ENCODE assay signal across 2 cellular contexts in the genomic region with DNA sequence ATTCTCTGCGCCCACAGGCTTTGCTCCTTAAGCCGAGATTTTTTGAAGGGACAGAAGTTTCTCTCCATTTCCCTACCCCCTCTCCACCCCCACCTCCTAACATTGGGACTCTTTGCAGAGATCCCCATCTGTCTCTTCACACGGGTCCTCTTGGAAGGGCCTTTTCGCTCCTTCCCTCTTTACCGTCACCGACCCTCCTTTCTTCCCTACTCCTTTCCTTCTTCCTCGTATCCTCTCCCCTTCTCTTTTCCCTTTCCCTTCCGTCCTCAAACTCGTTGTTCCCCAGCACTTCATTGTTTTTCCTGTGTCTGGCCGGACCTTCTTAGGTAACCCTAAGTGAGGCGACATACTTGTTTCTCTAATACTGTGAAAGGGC.
TF ChIP-seq lines count a peak whose summit lies in the region.

No MANE protein-coding gene starts in this region.

TF ChIP-seq in SK-N-SH, 30 proteins besides CTCF, POLR2A, EP300 and RAD21:
- TF ChIP-seq POLR2AphosphoS5 (IDR thresholded peaks at IDR 0.05; ENCODE audit: low read depth, low read length) (no peak), FOXJ3 (CRISPR knock-in tag; IDR thresholded peaks at IDR 0.05) (no peak), SIN3A (IDR thresholded peaks at IDR 0.05; ENCODE audit: borderline replicate concordance, low read depth, low read length) (no peak), MEF2A (IDR thresholded peaks at IDR 0.05; ENCODE audit: borderline replicate concordance, low read depth) (no peak), GATA2 (CRISPR knock-in tag; IDR thresholded peaks at IDR 0.05) (no peak)

TF ChIP-seq in SK-N-SH treated with all-trans-retinoic acid at 6 μM for 48 hours, 23 proteins besides CTCF, POLR2A, EP300 and RAD21:
- TF ChIP-seq TSHZ2 (CRISPR knock-in tag; IDR thresholded peaks at IDR 0.05): no peak
- TF ChIP-seq ZFP3 (CRISPR knock-in tag; IDR thresholded peaks at IDR 0.05): no peak
- TF ChIP-seq OSR1 (CRISPR knock-in tag; IDR thresholded peaks at IDR 0.05): no peak
- TF ChIP-seq ESRRG (CRISPR knock-in tag; IDR thresholded peaks at IDR 0.05): no peak
- TF ChIP-seq PPARA (CRISPR knock-in tag; IDR thresholded peaks at IDR 0.05; ENCODE audit: borderline replicate concordance): no peak
- TF ChIP-seq TCF4 (CRISPR knock-in tag; IDR thresholded peaks at IDR 0.05; ENCODE audit: borderline replicate concordance): no peak
